22 cellular contexts compared by ENCODE assay signal in the genomic region with DNA sequence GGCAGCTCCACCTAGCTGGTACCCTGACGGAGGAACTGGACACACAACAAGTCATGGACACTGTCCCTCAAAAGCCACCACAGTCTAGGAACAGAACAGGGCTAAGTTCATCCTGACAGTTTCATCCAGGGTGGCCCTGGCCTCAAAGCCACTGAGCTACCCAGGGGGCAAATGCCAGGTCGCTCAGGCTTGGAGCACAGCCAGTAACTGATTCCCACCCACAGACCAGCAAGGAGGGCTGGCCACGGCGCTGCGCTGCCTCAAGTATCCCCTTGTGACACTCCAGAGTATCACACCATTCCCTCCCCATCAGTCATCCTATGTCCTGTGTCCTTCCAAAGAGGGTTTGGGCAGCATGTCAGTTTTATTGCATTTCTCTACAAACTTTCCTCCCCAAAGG.
"Had no signal": no experiment of that assay in that cellular context is flagged by ENCODE, and none has a peak within 500 bp of the region (broad histone marks: within the 10 kb centered on the region; RNA-seq: fewer than 3 reads in every experiment).

No MANE protein-coding gene starts in this region.

- H3K27me3 ChIP-seq: SJCRH30 had no signal

- DNase-seq: Kasumi-1, MM.1S, NCI-H1092 treated with DMSO at 0.1 percent for 48 hours, NCI-H1436, NCI-H187, NCI-H2029, NCI-H2081 treated with DMSO at 0.1 percent for 48 hours, NCI-H2171, NCI-H226, NCI-H510A, NCI-H524 treated with DMSO at 0.1 percent for 48 hours, NCI-H69, NCI-H774, PC-3, SHP77 treated with DMSO at 0.1 percent for 48 hours, SJCRH30 had no signal

- ATAC-seq: K562, Panc1, PC-3, Right ventricle myocardium inferior, SK-N-SH treated with all-trans-retinoic acid at 6 μM for 48 hours had no signal

- H3K27ac ChIP-seq: HL-60, KMS-11, SJCRH30 had no signal

- H3K4me3 ChIP-seq: K562, SJCRH30 had no signal

- H3K9me3 ChIP-seq: SJCRH30 had no signal

- H3K4me1 ChIP-seq: SJCRH30 had no signal
